ENCODE assay signal across 16 cellular contexts in the genomic region with DNA sequence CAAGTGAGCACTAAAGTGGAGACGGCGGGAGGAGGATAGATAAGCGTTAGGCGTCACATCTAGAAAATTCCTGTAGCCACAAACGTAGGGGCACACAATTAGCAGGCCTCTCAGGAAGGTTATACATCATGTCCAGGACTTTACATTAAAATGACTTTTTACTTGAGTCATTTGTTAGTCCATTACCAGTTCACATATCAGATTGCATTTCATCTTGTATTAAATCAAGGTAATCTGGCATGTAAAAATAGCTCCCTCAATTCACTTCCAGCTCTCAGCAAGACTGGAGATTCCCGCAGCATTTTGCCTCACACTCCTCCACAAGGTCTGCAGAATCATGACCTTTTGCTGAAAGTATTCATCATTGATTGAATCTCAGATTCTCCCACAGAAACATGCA.
"Had no signal": no experiment of that assay in that cellular context is flagged by ENCODE, and none has a peak within 500 bp of the region (broad histone marks: within the 10 kb centered on the region; RNA-seq: fewer than 3 reads in every experiment).

No MANE protein-coding gene starts in this region.

- H3K4me1 Mint-ChIP-seq: natural killer cell had no signal

- H3K27me3 ChIP-seq: adrenal gland, brain microvascular endothelial cell, stomach had no signal

- H3K9me3 ChIP-seq: adrenal gland, lower lobe of right lung, mucosa of descending colon, stomach had no signal

- H3K4me1 ChIP-seq: adrenal gland had no signal

- H3K36me3 ChIP-seq: adrenal gland, brain microvascular endothelial cell, lower lobe of right lung, stomach had no signal

- H3K27ac ChIP-seq: adrenal gland, brain microvascular endothelial cell, lower lobe of right lung had no signal

- H3K4me3 Mint-ChIP-seq: natural killer cell had no signal

- ATAC-seq: lower lobe of right lung, mucosa of descending colon, natural killer cell had no signal

- FAIRE-seq: TTC549, urothelium cell line had no signal

- H3K27me3 Mint-ChIP-seq: progenitor cell of endocrine pancreas had no signal

- H3K4me3 ChIP-seq: adrenal gland, lower lobe of right lung, mucosa of descending colon, stomach had no signal

- H3K27ac Mint-ChIP-seq: natural killer cell, progenitor cell of endocrine pancreas had no signal

- DNase-seq: activated CD4-positive, alpha-beta T cell treated with anti-CD3 and anti-CD28 coated beads, Interleukin-2, amount 50 U/mL, for 1 hour; activated CD4-positive, CD25-positive, alpha-beta regulatory T cell; activated naive CD4-positive, alpha-beta T cell treated with anti-CD3 and anti-CD28 coated beads, Interleukin-2, amount 50 U/mL, for 16 hours; activated T-cell treated with anti-CD3 and anti-CD28 coated beads for 4 hours; adrenal gland; brain microvascular endothelial cell; lower lobe of right lung; mucosa of descending colon; natural killer cell; occipital lobe; stimulated activated CD4-positive, alpha-beta T cell treated with anti-CD3 and anti-CD28 coated beads, Interleukin-4, amount 100 ng/mL, for 1 hour; stomach; T-helper 2 cell had no signal

- H3K36me3 Mint-ChIP-seq: natural killer cell had no signal
